8 cellular contexts compared by ENCODE assay signal in the genomic region with DNA sequence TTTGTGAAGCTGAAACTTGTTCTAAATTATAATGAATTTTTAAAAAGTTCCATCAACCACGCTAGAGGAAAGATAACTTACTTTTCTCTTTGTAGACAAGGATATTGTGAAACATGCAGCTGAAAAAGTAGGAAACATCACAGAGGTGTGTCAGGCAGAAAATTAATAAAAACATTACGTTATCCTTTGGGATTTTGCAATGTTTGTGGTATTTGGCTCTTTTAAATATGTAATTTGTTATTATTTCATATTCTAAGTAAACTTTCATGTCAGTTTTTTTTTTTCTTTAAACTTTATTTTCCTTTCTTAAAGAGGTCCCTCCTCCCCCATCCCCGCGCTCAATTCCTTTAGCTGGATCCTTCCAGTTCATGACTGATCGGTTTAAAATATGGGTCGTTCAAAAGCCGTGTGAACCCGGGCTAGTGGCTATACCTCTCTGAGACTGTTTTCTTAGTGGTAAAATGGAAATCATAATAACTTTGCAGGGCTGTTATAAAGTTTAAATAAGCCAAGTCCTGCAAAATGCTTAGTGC. TPM values are rescaled to one million over a fixed set of nuclear protein-coding genes. Genes with fewer than 3 reads are reported as not detected.
DNase-seq lines count a peak whose midpoint lies in the region; ATAC-seq and FAIRE-seq lines count a peak whose summit lies in the region.

No MANE protein-coding gene starts in this region.

- FAIRE-seq in urothelium cell line (lab: Jason Lieb, UNC): no peak

- DNase-seq in RKO (ENCODE audit: low spot score) (peak; percentile 78), left ventricle myocardium superior (no peak), urothelium cell line (ENCODE audit: low spot score) (no peak), cortex of kidney (lab: John Stamatoyannopoulos, UW) (no peak), NCI-H82 treated with DMSO at 0.1 percent for 48 hours (lab: John Stamatoyannopoulos, UW; ENCODE audit: unreplicated experiment) (no peak), NCI-H1105 treated with DMSO at 0.1 percent for 48 hours (lab: John Stamatoyannopoulos, UW) (no peak)
- no peak for DNase-seq in stimulated activated naive CD8-positive, alpha-beta T cell treated with anti-CD3 and anti-CD28 coated beads, Interleukin-15, amount 100 ng/mL, for 72 hours

- ATAC-seq in GM21576 (IDR thresholded peaks at IDR 0.05; ENCODE audit: unreplicated experiment): peak; percentile 2
- ATAC-seq in left ventricle myocardium superior: peak; percentile 0
- peak; percentile 21 for ATAC-seq in stimulated activated naive CD8-positive, alpha-beta T cell treated with anti-CD3 and anti-CD28 coated beads, Interleukin-15, amount 100 ng/mL, for 72 hours

- intact Hi-C loops in left ventricle myocardium superior (cut with micrococcal nuclease): no loop called here

- peaks cover 13% of the 10 kb centered on the region for H3K27me3 Mint-ChIP-seq in stimulated activated naive CD8-positive, alpha-beta T cell treated with anti-CD3 and anti-CD28 coated beads, Interleukin-15, amount 100 ng/mL, for 72 hours

- H3K4me3 Mint-ChIP-seq in stimulated activated naive CD8-positive, alpha-beta T cell treated with anti-CD3 and anti-CD28 coated beads, Interleukin-15, amount 100 ng/mL, for 72 hours: no peak overlapping the region

- H3K27ac Mint-ChIP-seq in stimulated activated naive CD8-positive, alpha-beta T cell treated with anti-CD3 and anti-CD28 coated beads, Interleukin-15, amount 100 ng/mL, for 72 hours: no peak overlapping the region

- H3K9me3 Mint-ChIP-seq in stimulated activated naive CD8-positive, alpha-beta T cell treated with anti-CD3 and anti-CD28 coated beads, Interleukin-15, amount 100 ng/mL, for 72 hours: no peaks in the 10 kb centered on the region

- H3K4me1 Mint-ChIP-seq in stimulated activated naive CD8-positive, alpha-beta T cell treated with anti-CD3 and anti-CD28 coated beads, Interleukin-15, amount 100 ng/mL, for 72 hours: peaks cover 33% of the 10 kb centered on the region

RNA-seq across cellular contexts. Expression of a gene that starts 0.7 kb away (rescaled TPM):
- 7.7 TPM for total RNA-seq in left ventricle myocardium superior

RNA-seq across cellular contexts. Expression of a gene that starts 20.9 kb away (rescaled TPM):
- 5.9 TPM for total RNA-seq in left ventricle myocardium superior

RNA-seq across cellular contexts. Expression of a gene that starts 28.3 kb away (rescaled TPM):
- 0.50 TPM for total RNA-seq in left ventricle myocardium superior

RNA-seq across cellular contexts. Expression of a gene that starts 46.3 kb away (rescaled TPM):
- total RNA-seq in left ventricle myocardium superior: not detected
